In genomic region chr11:64654439-64654838, GRCh38 we compare ENCODE assay signal across 23 cellular contexts.
"Had no signal": no experiment of that assay in that cellular context is flagged by ENCODE, and none has a peak within 500 bp of the region (broad histone marks: within the 10 kb centered on the region; RNA-seq: fewer than 3 reads in every experiment).

No MANE protein-coding gene starts in this region.

- H3K9me3 Mint-ChIP-seq: effector memory CD8-positive, alpha-beta T cell; memory B cell; mesothelial cell of epicardium; natural killer cell; neural crest cell had no signal

- DNase-seq: cortex of kidney; effector memory CD8-positive, alpha-beta T cell; gastrocnemius medialis; heart right ventricle; islet precursor cell; left cardiac atrium; left ventricle myocardium inferior; lower lobe of right lung; natural killer cell; ovary; sigmoid colon; stimulated activated CD4-positive, alpha-beta T cell treated with anti-CD3 and anti-CD28 coated beads, Interleukin-2, amount 100 ng/mL, for 24 hours; stimulated activated CD4-positive, alpha-beta T cell treated with anti-CD3 and anti-CD28 coated beads, Interleukin-4, amount 100 ng/mL, for 4 hours; stimulated activated naive CD4-positive, alpha-beta T cell treated with Interleukin-2 at 50 U/mL for 16 hours; testis had no signal

- H3K27me3 ChIP-seq: gastrocnemius medialis, ovary, right atrium auricular region, sigmoid colon, testis, tibial nerve had no signal

- H3K9me3 ChIP-seq: esophagus muscularis mucosa, gastrocnemius medialis, heart right ventricle, left ventricle myocardium inferior, lower lobe of right lung, ovary, right atrium auricular region, sigmoid colon, testis, tibial nerve had no signal

- H3K27ac Mint-ChIP-seq: effector memory CD8-positive, alpha-beta T cell; mesothelial cell of epicardium; natural killer cell had no signal

- H3K36me3 ChIP-seq: esophagus muscularis mucosa, gastrocnemius medialis, heart right ventricle, left ventricle myocardium inferior, lower lobe of right lung, ovary, right atrium auricular region, sigmoid colon, tibial nerve had no signal

- H3K4me3 Mint-ChIP-seq: effector memory CD8-positive, alpha-beta T cell; memory B cell; mesothelial cell of epicardium; natural killer cell; neural crest cell had no signal

- ATAC-seq: gastrocnemius medialis, natural killer cell had no signal

- H3K4me1 ChIP-seq: right atrium auricular region, testis had no signal

- H3K27ac ChIP-seq: epithelial cell of prostate, esophagus muscularis mucosa, gastrocnemius medialis, left ventricle myocardium inferior, ovary, right atrium auricular region, skin epidermis, testis, tibial nerve had no signal

- H3K36me3 Mint-ChIP-seq: memory B cell, mesothelial cell of epicardium, natural killer cell had no signal

- H3K4me3 ChIP-seq: esophagus muscularis mucosa, gastrocnemius medialis, heart right ventricle, left ventricle myocardium inferior, lower lobe of right lung, ovary, right atrium auricular region, sigmoid colon, skin epidermis, testis, tibial nerve had no signal
